Comparison of ENCODE assay signal across 8 cellular contexts in the genomic region with DNA sequence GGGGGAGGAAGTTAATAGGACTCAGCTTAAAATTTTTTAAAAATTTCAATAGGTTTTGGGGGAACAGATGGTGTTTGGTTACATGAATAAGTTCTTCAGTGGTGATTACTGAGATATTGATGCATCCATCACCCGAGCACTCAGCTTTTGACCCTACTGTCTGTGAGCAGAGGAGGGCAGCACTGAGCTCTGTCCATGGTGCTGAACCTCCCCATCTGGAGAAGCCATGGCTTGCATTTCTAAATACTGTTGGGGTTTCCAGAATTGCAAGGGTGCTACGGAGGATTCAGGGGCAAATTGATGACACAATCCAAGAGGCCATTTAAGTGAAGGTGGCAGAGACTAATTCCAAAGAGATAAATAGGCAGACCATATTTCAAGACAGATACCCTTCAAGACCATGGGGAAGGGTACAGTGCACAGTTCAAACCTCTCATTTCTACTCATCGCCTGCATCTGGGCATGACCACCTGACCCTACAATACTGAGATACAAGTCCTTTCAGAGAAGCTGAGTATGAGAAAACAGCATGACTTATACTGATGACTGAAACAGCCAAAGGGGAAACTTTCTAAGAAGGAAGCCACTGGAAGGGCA. TPM values are rescaled to one million over a fixed set of nuclear protein-coding genes. Genes with fewer than 3 reads are reported as not detected.
A peak's percentile ranks its signal among the peaks of the same experiment; 100 is the strongest.
DNase-seq lines count a peak whose midpoint lies in the region; ATAC-seq and TF ChIP-seq lines count a peak whose summit lies in the region.

No MANE protein-coding gene starts in this region.

- no peak overlapping the region for H3K27ac ChIP-seq in liver (ENCODE audit: low read depth in 1 of 2, low read length in 2 of 2)

- H3K4me3 ChIP-seq in liver (ENCODE audit: low read depth in 1 of 3, low read length in 3 of 3): no peak overlapping the region

- WGBS in liver: 33% methylated on average over 3 of the region's 3 CpGs

- ATAC-seq in HG03521 (IDR thresholded peaks at IDR 0.05; ENCODE audit: unreplicated experiment) (no peak), HG03354 (IDR thresholded peaks at IDR 0.05; ENCODE audit: poor library complexity, severe bottlenecking, unreplicated experiment) (no peak)

- no peaks in the 10 kb centered on the region for H3K36me3 ChIP-seq in liver (ENCODE audit: control insufficient read depth in 4 of 4, insufficient read depth in 3 of 4, low read depth in 1 of 4, low read length in 3 of 4)

- peak in 1 of 2 donors; percentile 13 for TF ChIP-seq RAD21 in liver (IDR thresholded peaks at IDR 0.05)

- peak; percentile 62 for DNase-seq in EL
- DNase-seq in LoVo (ENCODE audit: low spot score): peak; percentile 70
- DNase-seq in activated CD4-positive, CD25-positive, alpha-beta regulatory T cell (lab: John Stamatoyannopoulos, UW): peak; percentile 22 to 38 (median 31)
- DNase-seq in cerebellar cortex (ENCODE audit: low spot score): peak; percentile 43
- DNase-seq in stimulated activated CD8-positive, alpha-beta memory T cell treated with anti-CD3 and anti-CD28 coated beads, Interleukin-12 subunit alpha, Interleukin-12 subunit beta, amount 100 ng/mL, for 4 hours (ENCODE audit: low read depth): peak; percentile 9

- peaks cover 0 to 5% (median 2%) of the 10 kb centered on the region in 4 donors for H3K27me3 ChIP-seq in liver (ENCODE audit: control insufficient read depth in 4 of 4, insufficient read depth in 4 of 4, low read length in 3 of 4)

- H3K9me3 ChIP-seq in liver (ENCODE audit: control insufficient read depth in 4 of 4, low read length in 3 of 4): no peaks in the 10 kb centered on the region

- TF ChIP-seq CTCF in liver (IDR thresholded peaks at IDR 0.05; ENCODE audit: low read depth, low read length, missing input control): peak; percentile 14

- no peaks in the 10 kb centered on the region for H3K4me1 ChIP-seq in liver (ENCODE audit: control insufficient read depth in 4 of 4, insufficient read depth in 4 of 4, low read length in 3 of 4)

- H3K9ac ChIP-seq in liver (ENCODE audit: low read depth in 1 of 2, low read length in 2 of 2): no peak overlapping the region

TF ChIP-seq in liver, 16 proteins besides CTCF, POLR2A, EP300 and RAD21:
- TF ChIP-seq TAF1 (conservative IDR thresholded peaks at IDR 0.05) (no peak), REST (IDR thresholded peaks at IDR 0.05) (peak; percentile 100), FOXA2 (IDR thresholded peaks at IDR 0.05) (no peak), GABPA (IDR thresholded peaks at IDR 0.05 in 1 of 2, conservative IDR thresholded peaks at IDR 0.05 in 1 of 2) (no peak)

RNA-seq across cellular contexts. Expression of gene SYT2, which starts 17.2 kb away (rescaled TPM):
- total RNA-seq in liver: not detected
- polyA plus RNA-seq in liver: under 1 TPM; under 0.01 to 0.07 TPM

Comparison
In these comparisons a context has a peak if more than half of its experiments do, and no peak if none do; other contexts are left out.
1. DNase-seq: peak in every context shown above with its lines; median percentile 70 in LoVo; 62 in EL; 43 in cerebellar cortex; 31 in activated CD4-positive, CD25-positive, alpha-beta regulatory T cell; 9 in stimulated activated CD8-positive, alpha-beta memory T cell treated with anti-CD3 and anti-CD28 coated beads, Interleukin-12 subunit alpha, Interleukin-12 subunit beta, amount 100 ng/mL, for 4 hours.